24 cellular contexts compared by ENCODE assay signal in genomic region chr22:43740587-43741270, GRCh38.
"Had no signal": no experiment of that assay in that cellular context is flagged by ENCODE, and none has a peak within 500 bp of the region (broad histone marks: within the 10 kb centered on the region; RNA-seq: fewer than 3 reads in every experiment).

No MANE protein-coding gene starts in this region.

- H3K4me3 ChIP-seq: ascending aorta, cardiac muscle cell, esophagus muscularis mucosa, skin epidermis, thoracic aorta had no signal

- H3K27me3 ChIP-seq: ascending aorta, cardiac muscle cell had no signal

- DNase-seq: activated CD4-positive, alpha-beta T cell treated with anti-CD3 and anti-CD28 coated beads for 48 hours; activated CD4-positive, alpha-beta T cell treated with anti-CD3 and anti-CD28 coated beads, Interleukin-2, amount 50 U/mL, for 48 hours; activated CD8-positive, alpha-beta memory T cell treated with anti-CD3 and anti-CD28 coated beads for 24 hours; activated gamma-delta T cell; activated naive CD4-positive, alpha-beta T cell treated with anti-CD3 and anti-CD28 coated beads, Interleukin-2, amount 10 ng/mL, durations not matched to agents 7 days and 5 days; activated naive CD8-positive, alpha-beta T cell treated with anti-CD3 and anti-CD28 coated beads, Interleukin-2, amount 10 ng/mL, durations not matched to agents 7 days and 5 days; activated T-cell treated with anti-CD3 and anti-CD28 coated beads, Interleukin-2, amount 50 U/mL, for 1 hour; endodermal cell; foreskin melanocyte; mammary epithelial cell; stimulated activated CD4-positive, alpha-beta T cell treated with anti-CD3 and anti-CD28 coated beads, Interleukin-12 subunit alpha, Interleukin-12 subunit beta, amount 100 ng/mL, for 4 hours; stimulated activated CD4-positive, alpha-beta T cell treated with anti-CD3 and anti-CD28 coated beads, Interleukin-4, amount 100 ng/mL, for 1 hour; stimulated activated naive CD8-positive, alpha-beta T cell treated with anti-CD3 and anti-CD28 coated beads, Interleukin-15, Interleukin-2, amounts not matched to agents 100 U/mL and 50 U/mL, for 24 hours; trophoblast cell; WERI-Rb-1 had no signal

- H3K4me1 ChIP-seq: ascending aorta had no signal

- ATAC-seq: activated CD4-positive, CD25-positive, alpha-beta regulatory T cell treated with anti-CD3 and anti-CD28 coated beads, Interleukin-2, amount 50 U/mL, for 24 hours; sciatic nerve; stimulated activated naive CD8-positive, alpha-beta T cell treated with anti-CD3 and anti-CD28 coated beads, Interleukin-15, Interleukin-2, amounts not matched to agents 100 U/mL and 50 U/mL, for 24 hours had no signal

- H3K27ac ChIP-seq: ascending aorta, cardiac muscle cell, esophagus muscularis mucosa, neutrophil, skin epidermis, thoracic aorta, WERI-Rb-1 had no signal

- FAIRE-seq: islet of Langerhans had no signal

- H3K9me3 ChIP-seq: ascending aorta, esophagus muscularis mucosa, neutrophil, thoracic aorta had no signal

- H3K36me3 ChIP-seq: ascending aorta, cardiac muscle cell, esophagus muscularis mucosa, neutrophil, thoracic aorta, WERI-Rb-1 had no signal
